8 cellular contexts compared by ENCODE assay signal in genomic region chr5:145835839-145836222, GRCh38. TPM values are rescaled to one million over a fixed set of nuclear protein-coding genes. Genes with fewer than 3 reads are reported as not detected.
A peak's percentile ranks its signal among the peaks of the same experiment; 100 is the strongest.
DNase-seq lines count a peak whose midpoint lies in the region; TF ChIP-seq lines count a peak whose summit lies in the region.

No MANE protein-coding gene starts in this region.

- H2AFZ ChIP-seq in hepatocyte = peak overlapping the region; percentile 70
- peak overlapping the region; percentile 78 for H2AFZ ChIP-seq in smooth muscle cell (ENCODE audit: low read depth)

- H3K9ac ChIP-seq in smooth muscle cell (ENCODE audit: low read depth) = no peak overlapping the region

- no peaks in the 10 kb centered on the region for H3K27me3 ChIP-seq in hepatocyte
- no peaks in the 10 kb centered on the region for H3K27me3 ChIP-seq in smooth muscle cell (ENCODE audit: low read depth)

- H3K4me3 Mint-ChIP-seq in activated CD4-positive, alpha-beta memory T cell treated with anti-CD3 and anti-CD28 coated beads for 36 hours = peak overlapping the region; percentile 53

- peaks cover 7% of the 10 kb centered on the region for H3K27me3 Mint-ChIP-seq in activated CD4-positive, alpha-beta memory T cell treated with anti-CD3 and anti-CD28 coated beads for 36 hours

- TF ChIP-seq CTCF in HEK293 (tag by site-specific recombination; IDR thresholded peaks at IDR 0.05) (no peak), hepatocyte (IDR thresholded peaks at IDR 0.05; ENCODE audit: poor library complexity) (no peak), smooth muscle cell (IDR thresholded peaks at IDR 0.05; ENCODE audit: borderline replicate concordance, insufficient read depth, poor library complexity, severe bottlenecking) (no peak)

- H3K9me3 Mint-ChIP-seq in activated CD4-positive, alpha-beta memory T cell treated with anti-CD3 and anti-CD28 coated beads for 36 hours = no peaks in the 10 kb centered on the region

- H3K9me3 ChIP-seq in HEK293 (ENCODE audit: control insufficient read depth, insufficient read depth, low read depth, low read length) (no peaks in the 10 kb centered on the region), hepatocyte (ENCODE audit: low read depth) (no peaks in the 10 kb centered on the region), smooth muscle cell (replicated peaks; ENCODE audit: low read depth) (no peaks in the 10 kb centered on the region)

- no peak overlapping the region for H3K4me3 ChIP-seq in HEK293 (ENCODE audit: low read depth, low read length)
- peak overlapping the region; percentile 4 for H3K4me3 ChIP-seq in hepatocyte
- peak overlapping the region; percentile 58 for H3K4me3 ChIP-seq in smooth muscle cell

- H4K20me1 ChIP-seq in hepatocyte (ENCODE audit: insufficient read depth, poor library complexity, severe bottlenecking) = no peaks in the 10 kb centered on the region
- H4K20me1 ChIP-seq in smooth muscle cell (ENCODE audit: low read depth) = no peaks in the 10 kb centered on the region

- CTCF ChIA-PET in HEK293 (lab: Yijun Ruan, JAX) = interaction anchor here (0.7 to 1.3 kb wide), 3 partner anchors 212 to 611 kb away, joined by 3 to 7 read pairs (median 3); no protein-coding TSS in a partner anchor
- CTCF ChIA-PET in activated CD4-positive, alpha-beta memory T cell treated with anti-CD3 and anti-CD28 coated beads for 36 hours (lab: Charles Lee) = interaction anchor here (1.6 to 4.6 kb wide), 2 partner anchors 10 to 591 kb away, joined by 3 to 32 read pairs; no protein-coding TSS in a partner anchor

- H3K4me1 Mint-ChIP-seq in activated CD4-positive, alpha-beta memory T cell treated with anti-CD3 and anti-CD28 coated beads for 36 hours (ENCODE audit: low read depth) = peaks cover 9% of the 10 kb centered on the region

- H3K27ac Mint-ChIP-seq in activated CD4-positive, alpha-beta memory T cell treated with anti-CD3 and anti-CD28 coated beads for 36 hours = no peak overlapping the region

- H3K27ac ChIP-seq in HEK293 (ENCODE audit: extremely low read depth, low read depth, low read length) (peak overlapping the region; percentile 61; the same call in 1 of the 2 replicates), hepatocyte (peak overlapping the region; percentile 90), smooth muscle cell (ENCODE audit: low read depth) (no peak overlapping the region)

- POLR2A ChIA-PET in HEK293 (lab: Yijun Ruan, JAX) = interaction anchor here (1.0 to 1.7 kb wide), 3 partner anchors 9 to 110 kb away, joined by 3 to 5 read pairs (median 4); no protein-coding TSS in a partner anchor
- POLR2A ChIA-PET in activated CD4-positive, alpha-beta memory T cell treated with anti-CD3 and anti-CD28 coated beads for 36 hours (lab: Charles Lee) = no interaction called here

- peak overlapping the region; percentile 84 for H3K4me2 ChIP-seq in hepatocyte
- peak overlapping the region; percentile 85 for H3K4me2 ChIP-seq in smooth muscle cell

- WGBS in hepatocyte (ENCODE audit: low lambda C conversion rate, missing lambda C conversion rate) = 77% methylated on average over 18 of the region's 18 CpGs
- 66% methylated on average over 18 of the region's 18 CpGs for WGBS in smooth muscle cell (ENCODE audit: low lambda C conversion rate)

- no peaks in the 10 kb centered on the region for H3K36me3 Mint-ChIP-seq in activated CD4-positive, alpha-beta memory T cell treated with anti-CD3 and anti-CD28 coated beads for 36 hours

- no peaks in the 10 kb centered on the region for H3K36me3 ChIP-seq in HEK293 (ENCODE audit: control insufficient read depth in 2 of 2, insufficient read depth in 1 of 2, low read length in 2 of 2)
- no peaks in the 10 kb centered on the region for H3K36me3 ChIP-seq in hepatocyte (replicated peaks; ENCODE audit: insufficient read depth, low read depth)
- no peaks in the 10 kb centered on the region for H3K36me3 ChIP-seq in smooth muscle cell (ENCODE audit: low read depth)

- intact Hi-C loops in activated CD4-positive, alpha-beta memory T cell treated with anti-CD3 and anti-CD28 coated beads for 36 hours (cut with micrococcal nuclease) = loop anchor here (2.0 to 10.0 kb wide), 4 partner anchors 39 to 609 kb away; partner anchors contain the start of genes RBM27, SH3RF2 and TCERG1

- H3K4me1 ChIP-seq in HEK293 (ENCODE audit: control insufficient read depth, insufficient read depth, low read length) = no peaks in the 10 kb centered on the region; the same call in 1 of the 2 replicates
- peaks cover 9% of the 10 kb centered on the region for H3K4me1 ChIP-seq in hepatocyte (ENCODE audit: insufficient read depth)
- peaks cover 6% of the 10 kb centered on the region for H3K4me1 ChIP-seq in smooth muscle cell (ENCODE audit: low read depth)

- no peaks in the 10 kb centered on the region for H3K9me2 ChIP-seq in hepatocyte (replicated peaks; ENCODE audit: insufficient read depth)

- H3K79me2 ChIP-seq in hepatocyte = peaks cover 26% of the 10 kb centered on the region
- no peaks in the 10 kb centered on the region for H3K79me2 ChIP-seq in smooth muscle cell (ENCODE audit: low read depth)

- peaks cover 4% of the 10 kb centered on the region for H3F3A ChIP-seq in smooth muscle cell (ENCODE audit: low read depth)

- no peak for DNase-seq in activated CD4-positive, alpha-beta memory T cell treated with anti-CD3 and anti-CD28 coated beads for 36 hours
- DNase-seq in hepatocyte (ENCODE audit: low spot score) = no peak
- DNase-seq in smooth muscle cell (lab: John Stamatoyannopoulos, UW; ENCODE audit: unreplicated experiment) = no peak
- DNase-seq in stimulated activated naive CD4-positive, alpha-beta T cell (lab: John Stamatoyannopoulos, UW) = no peak
- DNase-seq in GOT3 (lab: John Stamatoyannopoulos, UW) = no peak
- DNase-seq in GDM1 (lab: John Stamatoyannopoulos, UW) = no peak
- DNase-seq in retina = no peak

TF ChIP-seq in HEK293, 187 proteins besides CTCF, POLR2A, EP300 and RAD21:
- TF ChIP-seq ZNF510 (tag by site-specific recombination; IDR thresholded peaks at IDR 0.05; ENCODE audit: insufficient replicate concordance) = no peak
- TF ChIP-seq ZBTB26 (tag by site-specific recombination; optimal IDR thresholded peaks at IDR 0.05) = no peak
- no peak for TF ChIP-seq ZBTB6 (tag by site-specific recombination; IDR thresholded peaks at IDR 0.05)
- TF ChIP-seq ZNF324 (tag by site-specific recombination; IDR thresholded peaks at IDR 0.05) = no peak
- TF ChIP-seq ZEB2 (tag by site-specific recombination; IDR thresholded peaks at IDR 0.05) = no peak
- no peak for TF ChIP-seq ZSCAN30 (tag by site-specific recombination; IDR thresholded peaks at IDR 0.05)
- no peak for TF ChIP-seq ZNF830 (tag by site-specific recombination; IDR thresholded peaks at IDR 0.05; ENCODE audit: low read depth)
- no peak for TF ChIP-seq ZNF707 (tag by site-specific recombination; IDR thresholded peaks at IDR 0.05)

RNA-seq across cellular contexts. Expression of gene PRELID2, which starts 0.7 kb away (rescaled TPM):
- 1 to 10 TPM; 3.8 to 4.3 TPM for total RNA-seq in activated CD4-positive, alpha-beta memory T cell treated with anti-CD3 and anti-CD28 coated beads for 36 hours
- total RNA-seq in hepatocyte = 24.7 and 34.4 TPM in 2 replicates
- 14.0 and 15.6 TPM in 2 replicates for polyA plus RNA-seq in hepatocyte
- 2.5 and 11.2 TPM in 2 replicates for total RNA-seq in smooth muscle cell
- 7.3 and 11.1 TPM in 2 replicates for polyA plus RNA-seq in smooth muscle cell

RNA-seq across cellular contexts. Expression of gene GRXCR2, which starts 37.0 kb away (rescaled TPM):
- not detected for total RNA-seq in activated CD4-positive, alpha-beta memory T cell treated with anti-CD3 and anti-CD28 coated beads for 36 hours
- total RNA-seq in hepatocyte (not detected in 2 replicates), smooth muscle cell (not detected in 2 replicates)
- polyA plus RNA-seq in hepatocyte (0.39 TPM in 1 of 2 replicates, not detected in the other), smooth muscle cell (not detected in 2 replicates)
